ENCODE assay signal across 16 cellular contexts in genomic region chr12:57934804-57935203, GRCh38. TPM values are rescaled to one million over a fixed set of nuclear protein-coding genes. Genes with fewer than 3 reads are reported as not detected.
A peak's percentile ranks its signal among the peaks of the same experiment; 100 is the strongest.
DNase-seq lines count a peak whose midpoint lies in the region; ATAC-seq and TF ChIP-seq lines count a peak whose summit lies in the region.
"Had no signal": no experiment of that assay in that cellular context is flagged by ENCODE, and none has a peak within 500 bp of the region (broad histone marks: within the 10 kb centered on the region; RNA-seq: fewer than 3 reads in every experiment).

No MANE protein-coding gene starts in this region.

- peaks cover 17 to 31% (median 22%) of the 10 kb centered on the region in 4 donors for H3K4me1 Mint-ChIP-seq in CD4-positive, CD25-positive, alpha-beta regulatory T cell
- H3K4me1 Mint-ChIP-seq in activated CD8-positive, alpha-beta T cell treated with anti-CD3 and anti-CD28 coated beads for 36 hours (ENCODE audit: low read depth) = peaks cover 25% of the 10 kb centered on the region
- peaks cover 17 to 19% of the 10 kb centered on the region in 2 donors for H3K4me1 Mint-ChIP-seq in natural killer cell

- no peaks in the 10 kb centered on the region for H3K36me3 Mint-ChIP-seq in CD4-positive, CD25-positive, alpha-beta regulatory T cell
- peaks cover 7% of the 10 kb centered on the region for H3K36me3 Mint-ChIP-seq in activated CD8-positive, alpha-beta T cell treated with anti-CD3 and anti-CD28 coated beads for 36 hours (ENCODE audit: low read depth)
- no peaks in the 10 kb centered on the region for H3K36me3 Mint-ChIP-seq in natural killer cell

- WGBS in suprapubic skin = 89% methylated on average over 4 of the region's 4 CpGs

- CTCF ChIA-PET in activated CD8-positive, alpha-beta T cell treated with anti-CD3 and anti-CD28 coated beads for 36 hours (lab: Charles Lee) = interaction anchor here (1.2 to 1.3 kb wide), 4 partner anchors 13 to 152 kb away, joined by 3 to 6 read pairs (median 4); partner anchors contain the start of gene TSFM

- no peak for TF ChIP-seq POLR2A in suprapubic skin (IDR thresholded peaks at IDR 0.05)

- H3K4me1 ChIP-seq in CD4-positive, CD25-positive, alpha-beta regulatory T cell (ENCODE audit: control insufficient read depth, insufficient read depth, low read length, poor library complexity, severe bottlenecking) = peaks cover 14% of the 10 kb centered on the region
- H3K4me1 ChIP-seq in suprapubic skin = peaks cover 11% of the 10 kb centered on the region

- DNase-seq in CD4-positive, CD25-positive, alpha-beta regulatory T cell = no peak
- DNase-seq in KG1 (lab: John Stamatoyannopoulos, UW) (peak; percentile 11), natural killer cell (no peak), middle frontal gyrus (ENCODE audit: extremely low spot score, low spot score) (no peak), suprapubic skin (ENCODE audit: low spot score in 2 of 2) (no peak), NCI-H345 treated with DMSO at 0.1 percent for 48 hours (lab: John Stamatoyannopoulos, UW; ENCODE audit: unreplicated experiment) (no peak)
- no peak for DNase-seq in activated CD8-positive, alpha-beta T cell treated with anti-CD3 and anti-CD28 coated beads for 36 hours
- DNase-seq: activated CD4-positive, alpha-beta T cell treated with anti-CD3 and anti-CD28 coated beads, Interleukin-2, amount 50 U/mL, for 1 hour; DMS 273 treated with DMSO at 0.1 percent for 48 hours; NCI-H1694; occipital lobe; RPMI8226; stimulated activated CD4-positive, alpha-beta T cell treated with anti-CD3 and anti-CD28 coated beads, Interleukin-2, amount 100 ng/mL, for 48 hours; substantia nigra had no signal

- no peaks in the 10 kb centered on the region for H3K9me3 Mint-ChIP-seq in CD4-positive, CD25-positive, alpha-beta regulatory T cell
- H3K9me3 Mint-ChIP-seq in activated CD8-positive, alpha-beta T cell treated with anti-CD3 and anti-CD28 coated beads for 36 hours = no peaks in the 10 kb centered on the region
- H3K9me3 Mint-ChIP-seq in natural killer cell = no peaks in the 10 kb centered on the region

- H3K9me3 ChIP-seq in CD4-positive, CD25-positive, alpha-beta regulatory T cell (ENCODE audit: control insufficient read depth in 2 of 2, low read length in 2 of 2) = no peaks in the 10 kb centered on the region
- H3K9me3 ChIP-seq in suprapubic skin = no peaks in the 10 kb centered on the region

- ATAC-seq in CD4-positive, CD25-positive, alpha-beta regulatory T cell (ENCODE audit: low read depth in 2 of 2) = no peak
- no peak for ATAC-seq in activated CD8-positive, alpha-beta T cell treated with anti-CD3 and anti-CD28 coated beads for 36 hours
- ATAC-seq in natural killer cell = no peak
- ATAC-seq in HG03159 (IDR thresholded peaks at IDR 0.05; ENCODE audit: unreplicated experiment) = no peak
- ATAC-seq: esophagus mucosa had no signal

- no peaks in the 10 kb centered on the region for H3K27me3 Mint-ChIP-seq in CD4-positive, CD25-positive, alpha-beta regulatory T cell
- no peaks in the 10 kb centered on the region for H3K27me3 Mint-ChIP-seq in activated CD8-positive, alpha-beta T cell treated with anti-CD3 and anti-CD28 coated beads for 36 hours
- H3K27me3 Mint-ChIP-seq in natural killer cell (ENCODE audit: low read depth in 2 of 2) = no peaks in the 10 kb centered on the region

- H3K36me3 ChIP-seq in CD4-positive, CD25-positive, alpha-beta regulatory T cell (ENCODE audit: control insufficient read depth, insufficient read depth, low read length) = no peaks in the 10 kb centered on the region
- H3K36me3 ChIP-seq in suprapubic skin = peaks cover 3% of the 10 kb centered on the region

- H3K27ac Mint-ChIP-seq in CD4-positive, CD25-positive, alpha-beta regulatory T cell = peak overlapping the region in 2 of 3 donors; percentile 20 to 100
- peak overlapping the region; percentile 26 for H3K27ac Mint-ChIP-seq in activated CD8-positive, alpha-beta T cell treated with anti-CD3 and anti-CD28 coated beads for 36 hours
- peak overlapping the region; percentile 98 to 99 for H3K27ac Mint-ChIP-seq in natural killer cell

- intact Hi-C loops in activated CD8-positive, alpha-beta T cell treated with anti-CD3 and anti-CD28 coated beads for 36 hours (cut with micrococcal nuclease) = loop anchor here (5.0 kb wide), 1 partner anchor 38 kb away; no protein-coding TSS in a partner anchor
- intact Hi-C loops in natural killer cell (cut with micrococcal nuclease) = no loop called here

- H3K27ac ChIP-seq in CD4-positive, CD25-positive, alpha-beta regulatory T cell (ENCODE audit: insufficient read depth, low read length, poor library complexity, severe bottlenecking) = no peak overlapping the region
- no peak overlapping the region for H3K27ac ChIP-seq in suprapubic skin

- POLR2A ChIA-PET in activated CD8-positive, alpha-beta T cell treated with anti-CD3 and anti-CD28 coated beads for 36 hours (lab: Charles Lee) = no interaction called here

- H3K4me3 Mint-ChIP-seq in CD4-positive, CD25-positive, alpha-beta regulatory T cell = peak overlapping the region in 3 of 4 donors; percentile 43 to 96 (median 56)
- peak overlapping the region; percentile 93 for H3K4me3 Mint-ChIP-seq in activated CD8-positive, alpha-beta T cell treated with anti-CD3 and anti-CD28 coated beads for 36 hours
- no peak overlapping the region for H3K4me3 Mint-ChIP-seq in natural killer cell

- TF ChIP-seq CTCF in activated CD8-positive, alpha-beta T cell treated with anti-CD3 and anti-CD28 coated beads for 36 hours (IDR thresholded peaks at IDR 0.05) = no peak
- TF ChIP-seq CTCF in natural killer cell (IDR thresholded peaks at IDR 0.05) = no peak
- TF ChIP-seq CTCF in suprapubic skin (IDR thresholded peaks at IDR 0.05) = no peak

- no peak overlapping the region for H3K4me3 ChIP-seq in CD4-positive, CD25-positive, alpha-beta regulatory T cell (ENCODE audit: low read depth, low read length)
- no peak overlapping the region for H3K4me3 ChIP-seq in suprapubic skin

- H3K27me3 ChIP-seq in CD4-positive, CD25-positive, alpha-beta regulatory T cell (ENCODE audit: control insufficient read depth, insufficient read depth, low read length) = no peaks in the 10 kb centered on the region
- H3K27me3 ChIP-seq in suprapubic skin = no peaks in the 10 kb centered on the region

- no peak for TF ChIP-seq EP300 in suprapubic skin (IDR thresholded peaks at IDR 0.05)

RNA-seq across cellular contexts. Expression of gene ATP23, which starts 6.6 kb away (rescaled TPM):
- total RNA-seq in CD4-positive, CD25-positive, alpha-beta regulatory T cell = 4.8 TPM
- polyA plus RNA-seq in CD4-positive, CD25-positive, alpha-beta regulatory T cell = 10 to 100 TPM; 16.2 to 40.7 (median 26.1) TPM
- total RNA-seq in activated CD8-positive, alpha-beta T cell treated with anti-CD3 and anti-CD28 coated beads for 36 hours = 10 to 100 TPM; 15.8 to 16.7 TPM
- 1 to 10 TPM; 4.9 to 8.8 (median 6.3) TPM for total RNA-seq in natural killer cell
- 10 to 100 TPM in 1 of 4 donors, 1 to 10 TPM in 3; 4.4 to 12.0 (median 7.5) TPM for total RNA-seq in suprapubic skin

Comparison
In these comparisons a context has a peak if more than half of its experiments do, and no peak if none do; other contexts are left out.
1. H3K27ac Mint-ChIP-seq: peak in every context shown above with its lines; median percentile 98 in natural killer cell; 60 in CD4-positive, CD25-positive, alpha-beta regulatory T cell; 26 in activated CD8-positive, alpha-beta T cell treated with anti-CD3 and anti-CD28 coated beads for 36 hours.